Comparison of ENCODE assay signal across 21 cellular contexts in the genomic region with DNA sequence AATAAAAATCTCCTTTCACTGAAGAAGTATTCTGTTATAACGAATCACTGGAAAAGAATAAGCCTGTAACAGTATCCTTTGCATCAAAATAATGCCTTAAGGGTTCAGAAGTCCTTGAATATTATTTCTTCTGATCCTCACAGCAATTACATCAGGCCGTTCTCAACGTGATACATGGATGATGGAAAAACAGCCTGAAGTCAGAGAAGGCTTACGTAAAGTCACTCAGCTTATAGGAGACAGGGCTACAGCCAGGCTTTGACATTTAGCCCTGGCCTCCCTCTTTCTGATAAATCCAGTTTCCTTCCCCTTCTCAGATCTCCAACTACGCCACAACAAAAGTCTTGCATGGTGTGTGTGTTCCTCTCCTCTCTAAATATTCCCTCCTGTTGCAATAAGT.
"Had no signal": no experiment of that assay in that cellular context is flagged by ENCODE, and none has a peak within 500 bp of the region (broad histone marks: within the 10 kb centered on the region; RNA-seq: fewer than 3 reads in every experiment).

No MANE protein-coding gene starts in this region.

- FAIRE-seq: endometrium, pancreas had no signal

- H3K36me3 ChIP-seq: ascending aorta, esophagus muscularis mucosa, pancreas, sigmoid colon, upper lobe of left lung, WERI-Rb-1 had no signal

- DNase-seq: activated CD4-positive, alpha-beta T cell treated with anti-CD3 and anti-CD28 coated beads for 1 hour; activated CD8-positive, alpha-beta memory T cell treated with anti-CD3 and anti-CD28 coated beads for 24 hours; activated CD8-positive, alpha-beta memory T cell treated with anti-CD3 and anti-CD28 coated beads, Interleukin-2, amount 50 U/mL, for 48 hours; activated effector memory CD4-positive, alpha-beta T cell treated with Interleukin-2 at 50 U/mL for 16 hours; activated naive CD4-positive, alpha-beta T cell treated with anti-CD3 and anti-CD28 coated beads, Interleukin-2, amount 50 U/mL, for 16 hours; activated T-cell treated with anti-CD3 and anti-CD28 coated beads, Interleukin-2, amount 50 U/mL, for 48 hours; cortex of kidney; immature natural killer cell; left ventricle myocardium superior; mucosa of descending colon; naive B cell; pancreas; sigmoid colon; stimulated activated CD4-positive, alpha-beta T cell treated with anti-CD3 and anti-CD28 coated beads, Interleukin-4, amount 100 ng/mL, for 24 hours; testis; upper lobe of left lung; WERI-Rb-1 had no signal

- H3K27me3 ChIP-seq: ascending aorta, esophagus muscularis mucosa, pancreas, sigmoid colon, testis, upper lobe of left lung had no signal

- H3K4me1 ChIP-seq: ascending aorta, pancreas, sigmoid colon, testis, upper lobe of left lung had no signal

- H3K4me3 ChIP-seq: ascending aorta, esophagus muscularis mucosa, mucosa of descending colon, pancreas, sigmoid colon, testis, upper lobe of left lung had no signal

- H3K9me3 ChIP-seq: ascending aorta, esophagus muscularis mucosa, mucosa of descending colon, pancreas, sigmoid colon, testis, upper lobe of left lung had no signal

- ATAC-seq: left ventricle myocardium superior; mucosa of descending colon; pancreas; stimulated activated effector memory CD8-positive, alpha-beta T cell treated with anti-CD3 and anti-CD28 coated beads, Interleukin-12 subunit alpha, Interleukin-12 subunit beta, amount 100 ng/mL, for 72 hours had no signal

- H3K27ac ChIP-seq: ascending aorta, esophagus muscularis mucosa, pancreas, sigmoid colon, upper lobe of left lung, WERI-Rb-1 had no signal
